In genomic region chr1:240947438-240948224, GRCh38 we compare ENCODE assay signal across 17 cellular contexts.
"Had no signal": no experiment of that assay in that cellular context is flagged by ENCODE, and none has a peak within 500 bp of the region (broad histone marks: within the 10 kb centered on the region; RNA-seq: fewer than 3 reads in every experiment).

No MANE protein-coding gene starts in this region.

- H3K9me3 ChIP-seq: mucosa of descending colon, neutrophil, sigmoid colon, stomach, thoracic aorta, upper lobe of right lung had no signal

- H3K4me1 ChIP-seq: parathyroid adenoma, sigmoid colon, stomach, upper lobe of right lung had no signal

- H2AFZ ChIP-seq: parathyroid adenoma had no signal

- DNase-seq: activated naive CD8-positive, alpha-beta T cell treated with anti-CD3 and anti-CD28 coated beads, Interleukin-2, amount 10 ng/mL, durations not matched to agents 7 days and 5 days; aorta; effector memory CD8-positive, alpha-beta T cell; mammary epithelial cell; naive thymus-derived CD4-positive, alpha-beta T cell; sigmoid colon; stimulated activated CD4-positive, alpha-beta T cell treated with anti-CD3 and anti-CD28 coated beads, Interleukin-1b, Interleukin-23, amount 100 ng/mL, for 48 hours; stomach; T-cell; T-helper 9 cell; upper lobe of right lung had no signal

- H3K36me3 ChIP-seq: neutrophil, sigmoid colon, stomach, thoracic aorta, upper lobe of right lung had no signal

- ATAC-seq: activated CD4-positive, alpha-beta T cell treated with anti-CD3 and anti-CD28 coated beads for 36 hours; effector memory CD8-positive, alpha-beta T cell; naive thymus-derived CD4-positive, alpha-beta T cell; T-cell had no signal

- H3K27ac ChIP-seq: epithelial cell of prostate, neutrophil, parathyroid adenoma, sigmoid colon, stomach, thoracic aorta, upper lobe of right lung had no signal

- H3K4me3 ChIP-seq: mucosa of descending colon, sigmoid colon, stomach, thoracic aorta, upper lobe of right lung had no signal

- H3K27me3 ChIP-seq: neutrophil, sigmoid colon, stomach, upper lobe of right lung had no signal

- H3K9ac ChIP-seq: parathyroid adenoma had no signal
